In the genomic region with DNA sequence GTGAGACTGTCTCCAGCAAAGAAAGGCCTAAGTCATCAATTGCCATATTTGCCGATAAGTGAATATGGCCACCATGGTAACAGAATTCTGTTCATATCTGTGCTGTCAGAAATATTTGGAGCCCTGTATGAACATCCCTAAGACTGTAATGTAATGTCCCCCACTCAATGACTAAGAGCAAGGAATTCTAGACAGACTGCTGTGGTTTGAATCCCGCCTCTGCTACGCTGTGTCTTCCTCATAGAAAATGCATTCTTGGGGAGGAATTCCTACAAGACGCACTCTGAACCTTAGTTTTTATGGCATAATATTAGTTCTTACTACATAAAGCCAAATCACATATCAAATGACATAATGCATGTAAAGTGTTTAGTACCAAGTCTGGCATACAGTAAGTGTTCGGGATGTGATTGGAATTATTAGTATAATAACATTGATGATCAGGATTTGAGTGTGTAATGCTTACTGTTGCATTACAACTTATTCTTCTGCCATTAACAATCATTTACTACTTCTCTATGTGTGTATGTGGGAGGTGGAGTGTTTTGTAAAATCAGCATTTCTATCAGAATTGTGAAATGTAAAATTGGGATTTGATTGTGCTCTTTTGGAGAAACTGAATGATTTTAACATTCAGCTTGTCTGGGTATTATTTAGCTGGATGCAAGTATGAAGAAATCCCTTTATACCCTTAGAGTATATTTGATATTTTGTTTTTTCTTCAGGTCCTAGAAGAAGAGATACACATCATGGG, we compare ENCODE assay signal across 20 cellular contexts.
"Had no signal": no experiment of that assay in that cellular context is flagged by ENCODE, and none has a peak within 500 bp of the region (broad histone marks: within the 10 kb centered on the region; RNA-seq: fewer than 3 reads in every experiment).

No MANE protein-coding gene starts in this region.

- H3K9me3 ChIP-seq: esophagus muscularis mucosa, gastroesophageal sphincter, lower lobe of right lung, right atrium auricular region, testis had no signal

- H3K27me3 ChIP-seq: esophagus muscularis mucosa, gastroesophageal sphincter, right atrium auricular region, testis had no signal

- H3K36me3 Mint-ChIP-seq: type B pancreatic cell had no signal

- H3K4me3 ChIP-seq: esophagus muscularis mucosa, gastroesophageal sphincter, lower lobe of right lung, right atrium auricular region, skin epidermis, testis had no signal

- DNase-seq: activated CD4-positive, alpha-beta T cell treated with anti-CD3 and anti-CD28 coated beads, Interleukin-2, amount 50 U/mL, for 1 hour; activated CD8-positive, alpha-beta memory T cell treated with anti-CD3 and anti-CD28 coated beads for 24 hours; activated CD8-positive, alpha-beta memory T cell treated with anti-CD3 and anti-CD28 coated beads, Interleukin-2, amount 50 U/mL, for 48 hours; activated effector memory CD4-positive, alpha-beta T cell treated with anti-CD3 and anti-CD28 coated beads, Interleukin-2, amount 50 U/mL, for 16 hours; activated naive CD4-positive, alpha-beta T cell treated with anti-CD3 and anti-CD28 coated beads, Interleukin-2, amount 50 U/mL, for 16 hours; activated T-cell treated with anti-CD3 and anti-CD28 coated beads, Interleukin-2, amount 50 U/mL, for 48 hours; effector CD4-positive, alpha-beta T cell; left colon; lower lobe of right lung; stimulated activated CD4-positive, alpha-beta T cell treated with anti-CD3 and anti-CD28 coated beads, Interleukin-4, amount 100 ng/mL, for 1 hour; T-helper 1 cell; T1000; testis had no signal

- H3K27ac ChIP-seq: esophagus muscularis mucosa, gastroesophageal sphincter, lower lobe of right lung, right atrium auricular region, testis had no signal

- H3K4me3 Mint-ChIP-seq: neural crest cell, type B pancreatic cell had no signal

- ATAC-seq: gastroesophageal sphincter, left colon, lower lobe of right lung had no signal

- H3K27ac Mint-ChIP-seq: progenitor cell of endocrine pancreas, type B pancreatic cell had no signal

- H3K4me1 ChIP-seq: esophagus muscularis mucosa, gastroesophageal sphincter, right atrium auricular region, testis had no signal

- H3K36me3 ChIP-seq: esophagus muscularis mucosa, gastroesophageal sphincter, lower lobe of right lung, right atrium auricular region had no signal
